22 cellular contexts compared by ENCODE assay signal in the genomic region with DNA sequence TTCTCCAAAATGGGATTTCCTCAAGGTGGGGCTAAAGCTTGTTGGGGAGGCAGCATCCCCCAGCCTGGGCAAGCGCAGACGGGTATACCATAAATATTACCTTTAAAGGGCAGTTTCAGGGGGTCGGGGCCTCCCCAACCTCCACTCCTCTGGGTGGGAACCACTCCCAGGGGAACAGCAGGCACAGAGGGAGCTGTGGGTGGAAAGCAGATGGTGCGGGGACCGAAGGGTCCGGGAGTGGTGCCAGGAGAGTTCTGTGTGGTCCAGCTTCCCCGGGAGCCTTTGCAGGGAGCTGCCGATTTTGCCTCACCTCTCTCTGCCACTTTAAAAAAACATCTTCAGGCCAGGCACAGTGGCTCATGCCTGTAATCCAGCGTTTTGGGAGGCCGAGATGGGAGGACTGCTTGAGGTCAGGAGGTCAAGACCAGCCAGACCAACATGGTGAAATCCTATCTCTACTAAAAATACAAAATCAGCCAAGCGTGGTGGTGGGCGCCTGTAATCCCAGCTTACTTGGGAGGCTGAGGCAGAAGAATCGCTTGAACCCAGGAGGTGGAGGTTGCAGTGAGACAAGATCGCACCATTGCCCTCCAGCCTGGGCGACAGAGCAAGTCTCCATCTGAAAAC. TPM values are rescaled to one million over a fixed set of nuclear protein-coding genes. Genes with fewer than 3 reads are reported as not detected.
DNase-seq lines count a peak whose midpoint lies in the region; ATAC-seq lines count a peak whose summit lies in the region.
"Had no signal": no experiment of that assay in that cellular context is flagged by ENCODE, and none has a peak within 500 bp of the region (broad histone marks: within the 10 kb centered on the region; RNA-seq: fewer than 3 reads in every experiment).

No MANE protein-coding gene starts in this region.

- POLR2A ChIA-PET in naive thymus-derived CD8-positive, alpha-beta T cell (lab: Charles Lee), result interaction anchor here (0.7 to 9.2 kb wide), 5 partner anchors 13 to 58 kb away, joined by 3 to 132 read pairs (median 7); partner anchors contain the start of gene IL12RB1

- intact Hi-C loops in activated T-helper 1 cell treated with anti-CD3 and anti-CD28 coated beads, Interleukin-12 subunit alpha, Interleukin-12 subunit beta, Interleukin-2, Interleukin-4 antibody, amounts not matched to agents 30 ng/mL and 10 ng/mL and 1 ng/mL, durations not matched to agents 14 hours and 24 hours and 36 hours (cut with micrococcal nuclease), result no loop called here

- peaks cover 96% of the 10 kb centered on the region for H3K4me1 ChIP-seq in BLaER1
- H3K4me1 ChIP-seq: foreskin keratinocyte had no signal

- H3K4me1 Mint-ChIP-seq in activated T-helper 1 cell treated with anti-CD3 and anti-CD28 coated beads, Interleukin-12 subunit alpha, Interleukin-12 subunit beta, Interleukin-2, Interleukin-4 antibody, amounts not matched to agents 30 ng/mL and 10 ng/mL and 1 ng/mL, durations not matched to agents 14 hours and 24 hours and 36 hours (ENCODE audit: low read depth), result peaks cover 26% of the 10 kb centered on the region
- peaks cover 18 to 54% (median 28%) of the 10 kb centered on the region in 4 donors for H3K4me1 Mint-ChIP-seq in naive thymus-derived CD8-positive, alpha-beta T cell

- H3K36me3 ChIP-seq in BLaER1, result peaks cover 11% of the 10 kb centered on the region
- H3K36me3 ChIP-seq in MG63, result no peaks in the 10 kb centered on the region
- H3K36me3 ChIP-seq: brain microvascular endothelial cell, upper lobe of left lung had no signal

- H3K9me3 ChIP-seq in BLaER1, result no peaks in the 10 kb centered on the region
- H3K9me3 ChIP-seq in MG63, result no peaks in the 10 kb centered on the region
- H3K9me3 ChIP-seq: upper lobe of left lung had no signal

- H3K9ac ChIP-seq in BLaER1, result peak overlapping the region; percentile 42

- no peak for ATAC-seq in naive thymus-derived CD8-positive, alpha-beta T cell
- ATAC-seq in HG03521 (IDR thresholded peaks at IDR 0.05; ENCODE audit: unreplicated experiment) (no peak), GM18907 (IDR thresholded peaks at IDR 0.05; ENCODE audit: unreplicated experiment) (no peak), GM21381 (IDR thresholded peaks at IDR 0.05; ENCODE audit: unreplicated experiment) (no peak)
- ATAC-seq: activated naive CD4-positive, alpha-beta T cell treated with anti-CD3 and anti-CD28 coated beads, Interleukin-2, amount 50 U/mL, for 72 hours; foreskin keratinocyte; HCT116 had no signal

- H3K9me3 Mint-ChIP-seq in activated T-helper 1 cell treated with anti-CD3 and anti-CD28 coated beads, Interleukin-12 subunit alpha, Interleukin-12 subunit beta, Interleukin-2, Interleukin-4 antibody, amounts not matched to agents 30 ng/mL and 10 ng/mL and 1 ng/mL, durations not matched to agents 14 hours and 24 hours and 36 hours, result no peaks in the 10 kb centered on the region
- H3K9me3 Mint-ChIP-seq in naive thymus-derived CD8-positive, alpha-beta T cell, result no peaks in the 10 kb centered on the region
- H3K9me3 Mint-ChIP-seq: activated naive CD4-positive, alpha-beta T cell treated with anti-CD3 and anti-CD28 coated beads, Interleukin-2, amount 50 U/mL, for 72 hours; dendritic cell treated with granulocyte-macrophage colony-stimulating factor and Interleukin-4, amounts not matched to agents 40 ng/mL and 50 ng/mL, for 4 days had no signal

- H3K27me3 Mint-ChIP-seq in activated T-helper 1 cell treated with anti-CD3 and anti-CD28 coated beads, Interleukin-12 subunit alpha, Interleukin-12 subunit beta, Interleukin-2, Interleukin-4 antibody, amounts not matched to agents 30 ng/mL and 10 ng/mL and 1 ng/mL, durations not matched to agents 14 hours and 24 hours and 36 hours (ENCODE audit: insufficient read depth), result peaks cover 6% of the 10 kb centered on the region
- H3K27me3 Mint-ChIP-seq in naive thymus-derived CD8-positive, alpha-beta T cell, result no peaks in the 10 kb centered on the region

- peaks cover 3% of the 10 kb centered on the region for H3K36me3 Mint-ChIP-seq in activated T-helper 1 cell treated with anti-CD3 and anti-CD28 coated beads, Interleukin-12 subunit alpha, Interleukin-12 subunit beta, Interleukin-2, Interleukin-4 antibody, amounts not matched to agents 30 ng/mL and 10 ng/mL and 1 ng/mL, durations not matched to agents 14 hours and 24 hours and 36 hours (ENCODE audit: low read depth)
- H3K36me3 Mint-ChIP-seq in naive thymus-derived CD8-positive, alpha-beta T cell, result peaks cover 0 to 2% (median 0%) of the 10 kb centered on the region in 3 donors
- H3K36me3 Mint-ChIP-seq: activated naive CD4-positive, alpha-beta T cell treated with anti-CD3 and anti-CD28 coated beads, Interleukin-2, amount 50 U/mL, for 72 hours had no signal

- H4K20me1 ChIP-seq in BLaER1, result no peaks in the 10 kb centered on the region

- peak overlapping the region; percentile 43 for H3K4me3 Mint-ChIP-seq in activated T-helper 1 cell treated with anti-CD3 and anti-CD28 coated beads, Interleukin-12 subunit alpha, Interleukin-12 subunit beta, Interleukin-2, Interleukin-4 antibody, amounts not matched to agents 30 ng/mL and 10 ng/mL and 1 ng/mL, durations not matched to agents 14 hours and 24 hours and 36 hours
- peak overlapping the region in 7 of 10 donors; percentile 12 to 65 (median 60) for H3K4me3 Mint-ChIP-seq in naive thymus-derived CD8-positive, alpha-beta T cell

- H3K27me3 ChIP-seq in BLaER1 (no peaks in the 10 kb centered on the region), MG63 (no peaks in the 10 kb centered on the region; the same call in 1 of the 2 replicates)
- H3K27me3 ChIP-seq: upper lobe of left lung had no signal

- peak overlapping the region; percentile 73 for H3K27ac ChIP-seq in BLaER1
- H3K27ac ChIP-seq: brain microvascular endothelial cell, foreskin keratinocyte, upper lobe of left lung had no signal

- DNase-seq in NCI-H1694 (lab: John Stamatoyannopoulos, UW) (peak; percentile 67), MG63 (no peak)
- no peak for DNase-seq in activated T-helper 1 cell treated with anti-CD3 and anti-CD28 coated beads, Interleukin-12 subunit alpha, Interleukin-12 subunit beta, Interleukin-2, Interleukin-4 antibody, amounts not matched to agents 30 ng/mL and 10 ng/mL and 1 ng/mL, durations not matched to agents 14 hours and 24 hours and 36 hours (ENCODE audit: low spot score)
- DNase-seq in naive thymus-derived CD8-positive, alpha-beta T cell, result no peak
- DNase-seq: activated CD4-positive, alpha-beta T cell treated with anti-CD3 and anti-CD28 coated beads, Interleukin-2, amount 50 U/mL, for 4 hours; activated T-cell treated with anti-CD3 and anti-CD28 coated beads, Interleukin-2, amount 50 U/mL, for 1 hour; brain microvascular endothelial cell; foreskin keratinocyte; kidney; NCI-H2107; NCI-H774; stimulated activated naive CD4-positive, alpha-beta T cell treated with Interleukin-2 at 50 U/mL for 16 hours; upper lobe of left lung had no signal

- H3K27ac Mint-ChIP-seq in activated T-helper 1 cell treated with anti-CD3 and anti-CD28 coated beads, Interleukin-12 subunit alpha, Interleukin-12 subunit beta, Interleukin-2, Interleukin-4 antibody, amounts not matched to agents 30 ng/mL and 10 ng/mL and 1 ng/mL, durations not matched to agents 14 hours and 24 hours and 36 hours, result no peak overlapping the region
- peak overlapping the region in 4 of 10 donors; percentile 4 to 67 (median 42) for H3K27ac Mint-ChIP-seq in naive thymus-derived CD8-positive, alpha-beta T cell
- H3K27ac Mint-ChIP-seq: activated naive CD4-positive, alpha-beta T cell treated with anti-CD3 and anti-CD28 coated beads, Interleukin-2, amount 50 U/mL, for 72 hours had no signal

- peak overlapping the region; percentile 87 for H3K4me2 ChIP-seq in BLaER1

- H3K4me3 ChIP-seq in BLaER1, result peak overlapping the region; percentile 29; the same call in 1 of the 2 replicates
- no peak overlapping the region for H3K4me3 ChIP-seq in MG63
- H3K4me3 ChIP-seq: upper lobe of left lung had no signal

RNA-seq across cellular contexts. Expression of gene MAST3, which starts 5.5 kb away (rescaled TPM):
- 16.5 and 17.6 TPM in 2 replicates for total RNA-seq in activated T-helper 1 cell treated with anti-CD3 and anti-CD28 coated beads, Interleukin-12 subunit alpha, Interleukin-12 subunit beta, Interleukin-2, Interleukin-4 antibody, amounts not matched to agents 30 ng/mL and 10 ng/mL and 1 ng/mL, durations not matched to agents 14 hours and 24 hours and 36 hours
- total RNA-seq in naive thymus-derived CD8-positive, alpha-beta T cell, result 10 to 100 TPM; 44.7 to 44.8 TPM
- polyA plus RNA-seq in naive thymus-derived CD8-positive, alpha-beta T cell, result 10 to 100 TPM in 2 of 3 donors, 1 to 10 TPM in 1; 9.4 to 15.7 (median 11.5) TPM
- 0.20 and 0.95 TPM in 2 replicates for total RNA-seq in MG63 (2014; rRNA removed; shearing (Covaris generic); ENCODE audit: low replicate concordance)

RNA-seq across cellular contexts. Expression of gene IL12RB1, which starts 16.3 kb away (rescaled TPM):
- 44.5 and 47.5 TPM in 2 replicates for total RNA-seq in activated T-helper 1 cell treated with anti-CD3 and anti-CD28 coated beads, Interleukin-12 subunit alpha, Interleukin-12 subunit beta, Interleukin-2, Interleukin-4 antibody, amounts not matched to agents 30 ng/mL and 10 ng/mL and 1 ng/mL, durations not matched to agents 14 hours and 24 hours and 36 hours
- total RNA-seq in naive thymus-derived CD8-positive, alpha-beta T cell, result 10 to 100 TPM; 18.5 TPM
- 10 to 100 TPM; 17.5 to 32.9 (median 24.2) TPM for polyA plus RNA-seq in naive thymus-derived CD8-positive, alpha-beta T cell
- total RNA-seq in MG63 (2014; rRNA removed; shearing (Covaris generic); ENCODE audit: low replicate concordance), result not detected in 2 replicates
- total RNA-seq: G401 had no signal
- polyA plus RNA-seq: neural cell had no signal

RNA-seq across cellular contexts. Expression of gene PIK3R2, which starts 49.9 kb away (rescaled TPM):
- total RNA-seq in activated T-helper 1 cell treated with anti-CD3 and anti-CD28 coated beads, Interleukin-12 subunit alpha, Interleukin-12 subunit beta, Interleukin-2, Interleukin-4 antibody, amounts not matched to agents 30 ng/mL and 10 ng/mL and 1 ng/mL, durations not matched to agents 14 hours and 24 hours and 36 hours, result 14.7 and 15.6 TPM in 2 replicates
- total RNA-seq in naive thymus-derived CD8-positive, alpha-beta T cell, result 10 to 100 TPM; 20.9 to 21.5 TPM
- polyA plus RNA-seq in naive thymus-derived CD8-positive, alpha-beta T cell, result 10 to 100 TPM in 1 of 3 donors, 1 to 10 TPM in 2; 1.5 to 11.7 (median 3.6) TPM
- 4.2 and 13.2 TPM in 2 replicates for total RNA-seq in MG63 (2014; rRNA removed; shearing (Covaris generic); ENCODE audit: low replicate concordance)

Comparison
In these comparisons a context has a peak if more than half of its experiments do, and no peak if none do; other contexts are left out.
1. RNA of gene IL12RB1, which starts 16.3 kb away (total RNA-seq): 44.5 to 47.5 TPM in activated T-helper 1 cell treated with anti-CD3 and anti-CD28 coated beads, Interleukin-12 subunit alpha, Interleukin-12 subunit beta, Interleukin-2, Interleukin-4 antibody, amounts not matched to agents 30 ng/mL and 10 ng/mL and 1 ng/mL, durations not matched to agents 14 hours and 24 hours and 36 hours and 18.5 TPM in naive thymus-derived CD8-positive, alpha-beta T cell; not detected in MG63; every median in the first group is over 10 times any median in the second.